In genomic region chr1:150072959-150073358, GRCh38 we compare ENCODE assay signal across 8 cellular contexts. TPM values are rescaled to one million over a fixed set of nuclear protein-coding genes. Genes with fewer than 3 reads are reported as not detected.
A peak's percentile ranks its signal among the peaks of the same experiment; 100 is the strongest.
DNase-seq lines count a peak whose midpoint lies in the region; ATAC-seq and TF ChIP-seq lines count a peak whose summit lies in the region.

No MANE protein-coding gene starts in this region.

- peak; percentile 17 for TF ChIP-seq CTCF in colonic mucosa (IDR thresholded peaks at IDR 0.05)
- peak; percentile 15 for TF ChIP-seq CTCF in progenitor cell of endocrine pancreas (IDR thresholded peaks at IDR 0.05; ENCODE audit: unreplicated experiment)
- no peak for TF ChIP-seq CTCF in WTC11 (IDR thresholded peaks at IDR 0.05)

- H3K27ac ChIP-seq in colonic mucosa (no peak overlapping the region), caudate nucleus (ENCODE audit: low read depth, low read length) (no peak overlapping the region)

- peaks cover 4% of the 10 kb centered on the region for H3K36me3 ChIP-seq in colonic mucosa

- no peak overlapping the region for H3K4me3 ChIP-seq in colonic mucosa

- H3K36me3 Mint-ChIP-seq in progenitor cell of endocrine pancreas (ENCODE audit: insufficient read depth) (peaks cover 29% of the 10 kb centered on the region), WTC11 (peaks cover 39% of the 10 kb centered on the region)

- H3K4me1 ChIP-seq in colonic mucosa = no peaks in the 10 kb centered on the region

- H3K27me3 ChIP-seq in colonic mucosa = no peaks in the 10 kb centered on the region

- H3K9me3 Mint-ChIP-seq in progenitor cell of endocrine pancreas (ENCODE audit: low read depth) (no peaks in the 10 kb centered on the region), WTC11 (no peaks in the 10 kb centered on the region)

- ATAC-seq in WTC11 = no peak

- H3K4me1 Mint-ChIP-seq in progenitor cell of endocrine pancreas (ENCODE audit: low read depth) = peaks cover 14% of the 10 kb centered on the region
- peaks cover 11% of the 10 kb centered on the region for H3K4me1 Mint-ChIP-seq in WTC11

- H3K4me3 Mint-ChIP-seq in progenitor cell of endocrine pancreas (ENCODE audit: low read depth) = no peak overlapping the region
- no peak overlapping the region for H3K4me3 Mint-ChIP-seq in WTC11

- H3K27ac Mint-ChIP-seq in progenitor cell of endocrine pancreas = no peak overlapping the region
- H3K27ac Mint-ChIP-seq in WTC11 = no peak overlapping the region

- H3K9me3 ChIP-seq in colonic mucosa = no peaks in the 10 kb centered on the region

- POLR2A ChIA-PET in WTC11 (lab: Charles Lee) = interaction anchor here (0.8 kb wide), 1 partner anchor 9 kb away, joined by 4 read pairs; no protein-coding TSS in a partner anchor

- H3K27me3 Mint-ChIP-seq in progenitor cell of endocrine pancreas (no peaks in the 10 kb centered on the region), WTC11 (ENCODE audit: low read depth) (no peaks in the 10 kb centered on the region)

- no peak overlapping the region for H3K9ac ChIP-seq in colonic mucosa (ENCODE audit: low read depth in 2 of 2, low read length in 2 of 2)

- intact Hi-C loops in colonic mucosa (cut with DNase I) = loop anchor here (2.0 kb wide), 1 partner anchor 96 kb away; no protein-coding TSS in a partner anchor

- CTCF ChIA-PET in WTC11 (lab: Charles Lee) = interaction anchor here (0.8 to 2.0 kb wide), 4 partner anchors 77 to 114 kb away, joined by 3 to 7 read pairs (median 4); partner anchors contain the start of gene PLEKHO1

- DNase-seq in SIG-M5 treated with dmso at 0.1 percent for 504 hours (lab: John Stamatoyannopoulos, UW; ENCODE audit: unreplicated experiment) (peak; percentile 77), SIG-M5 (lab: John Stamatoyannopoulos, UW) (no peak), NCI-H2196 treated with DMSO at 0.1 percent for 48 hours (lab: John Stamatoyannopoulos, UW; ENCODE audit: unreplicated experiment) (peak; percentile 3), colonic mucosa (no peak), progenitor cell of endocrine pancreas (ENCODE audit: low spot score, unreplicated experiment) (no peak), caudate nucleus (lab: John Stamatoyannopoulos, UW) (no peak), WTC11 (ENCODE audit: low spot score) (no peak), foreskin melanocyte (no peak)

TF ChIP-seq in WTC11, 78 proteins besides CTCF, POLR2A, EP300 and RAD21:
- TF ChIP-seq NR2C2 (CRISPR knock-in tag; IDR thresholded peaks at IDR 0.05) (no peak), HMGA2 (CRISPR knock-in tag; IDR thresholded peaks at IDR 0.05) (no peak), TEAD4 (CRISPR knock-in tag; IDR thresholded peaks at IDR 0.05) (no peak)
TF ChIP-seq in WTC11: peak in this region for 0.

RNA-seq across cellular contexts. Expression of gene VPS45, which starts 5.4 kb away (rescaled TPM):
- total RNA-seq in colonic mucosa (10 to 100 TPM; 30.3 to 30.6 TPM), progenitor cell of endocrine pancreas (53.0 and 58.1 TPM in 2 replicates), WTC11 (2021) (26.1 to 28.2 TPM (median 27.3 TPM) in 3 replicates)

Comparison
In these comparisons a context has a peak if more than half of its experiments do, and no peak if none do; other contexts are left out.
1. DNase-seq: peak in SIG-M5 treated with dmso at 0.1 percent for 504 hours (single experiment) and NCI-H2196 treated with DMSO at 0.1 percent for 48 hours (single experiment); none in SIG-M5 (single experiment), colonic mucosa (single experiment), progenitor cell of endocrine pancreas (single experiment), caudate nucleus (0 of 61), WTC11 (single experiment) and foreskin melanocyte (single experiment).